ENCODE assay signal across 26 cellular contexts in the genomic region with DNA sequence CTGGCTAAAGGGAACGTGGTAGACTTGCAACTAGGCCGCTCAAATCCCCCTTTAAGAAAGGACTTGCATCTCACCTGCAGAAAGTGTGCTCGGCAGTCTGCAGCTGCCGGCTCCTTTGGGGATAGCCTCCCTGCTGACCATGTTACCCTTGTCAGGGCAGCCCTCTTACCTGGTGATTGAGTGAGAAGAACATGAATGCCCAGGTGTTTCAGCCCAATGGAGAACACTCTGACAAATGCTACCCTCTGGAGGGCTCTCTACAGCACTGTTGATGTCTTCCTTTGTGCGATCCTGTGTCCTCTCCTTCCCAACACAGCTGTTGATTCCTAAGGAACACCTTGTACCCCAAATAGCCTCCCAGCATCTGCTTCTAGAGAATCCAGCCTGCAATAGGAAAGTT.
"Had no signal": no experiment of that assay in that cellular context is flagged by ENCODE, and none has a peak within 500 bp of the region (broad histone marks: within the 10 kb centered on the region; RNA-seq: fewer than 3 reads in every experiment).

No MANE protein-coding gene starts in this region.

- H3K27ac Mint-ChIP-seq: memory B cell; naive thymus-derived CD4-positive, alpha-beta T cell; nephron; stimulated activated effector memory CD8-positive, alpha-beta T cell treated with anti-CD3 and anti-CD28 coated beads, Interleukin-12 subunit alpha, Interleukin-12 subunit beta, amount 100 ng/mL, for 72 hours; type B pancreatic cell had no signal

- ATAC-seq: esophagus mucosa; left lobe of liver; naive thymus-derived CD4-positive, alpha-beta T cell; psoas muscle; right cardiac atrium; stimulated activated effector memory CD8-positive, alpha-beta T cell treated with anti-CD3 and anti-CD28 coated beads, Interleukin-12 subunit alpha, Interleukin-12 subunit beta, amount 100 ng/mL, for 72 hours; stimulated activated naive CD8-positive, alpha-beta T cell treated with anti-CD3 and anti-CD28 coated beads, Interleukin-15, Interleukin-2, amounts not matched to agents 100 U/mL and 50 U/mL, for 24 hours had no signal

- H3K4me1 ChIP-seq: psoas muscle, sigmoid colon, testis, tibial artery had no signal

- H3K4me1 Mint-ChIP-seq: memory B cell; naive thymus-derived CD4-positive, alpha-beta T cell; stimulated activated effector memory CD8-positive, alpha-beta T cell treated with anti-CD3 and anti-CD28 coated beads, Interleukin-12 subunit alpha, Interleukin-12 subunit beta, amount 100 ng/mL, for 72 hours had no signal

- H3K36me3 Mint-ChIP-seq: memory B cell; naive thymus-derived CD4-positive, alpha-beta T cell; stimulated activated effector memory CD8-positive, alpha-beta T cell treated with anti-CD3 and anti-CD28 coated beads, Interleukin-12 subunit alpha, Interleukin-12 subunit beta, amount 100 ng/mL, for 72 hours; type B pancreatic cell had no signal

- H3K27ac ChIP-seq: epithelial cell of prostate, psoas muscle, sigmoid colon, testis, tibial artery had no signal

- H3K4me3 ChIP-seq: lung, psoas muscle, sigmoid colon, testis, tibial artery had no signal

- H3K9me3 Mint-ChIP-seq: memory B cell, type B pancreatic cell had no signal

- H3K27me3 ChIP-seq: sigmoid colon, testis, tibial artery had no signal

- H3K27me3 Mint-ChIP-seq: memory B cell, type B pancreatic cell had no signal

- DNase-seq: cerebellar nuclear complex; cortex of kidney; foreskin melanocyte; glutamatergic neuron; hypothalamus; kidney; midbrain; naive thymus-derived CD4-positive, alpha-beta T cell; nucleus accumbens; psoas muscle; right cardiac atrium; sigmoid colon; stimulated activated CD4-positive, alpha-beta T cell treated with anti-CD3 and anti-CD28 coated beads, Interleukin-2, amount 100 ng/mL, for 24 hours; stimulated activated CD4-positive, alpha-beta T cell treated with anti-CD3 and anti-CD28 coated beads, Interleukin-4, amount 100 ng/mL, for 24 hours; stimulated activated naive CD8-positive, alpha-beta T cell treated with anti-CD3 and anti-CD28 coated beads, Interleukin-15, Interleukin-2, amounts not matched to agents 100 U/mL and 50 U/mL, for 24 hours; substantia nigra; testis; tibial artery had no signal

- H3K9me3 ChIP-seq: psoas muscle, sigmoid colon, testis, tibial artery had no signal

- H3K36me3 ChIP-seq: sigmoid colon, tibial artery had no signal

- H3K4me3 Mint-ChIP-seq: memory B cell; naive thymus-derived CD4-positive, alpha-beta T cell; nephron; stimulated activated effector memory CD8-positive, alpha-beta T cell treated with anti-CD3 and anti-CD28 coated beads, Interleukin-12 subunit alpha, Interleukin-12 subunit beta, amount 100 ng/mL, for 72 hours; type B pancreatic cell had no signal
